30 cellular contexts compared by ENCODE assay signal in genomic region chr3:46062679-46063078, GRCh38. TPM values are rescaled to one million over a fixed set of nuclear protein-coding genes. Genes with fewer than 3 reads are reported as not detected.
DNase-seq lines count a peak whose midpoint lies in the region; ATAC-seq and TF ChIP-seq lines count a peak whose summit lies in the region.
"Had no signal": no experiment of that assay in that cellular context is flagged by ENCODE, and none has a peak within 500 bp of the region (broad histone marks: within the 10 kb centered on the region; RNA-seq: fewer than 3 reads in every experiment).

No MANE protein-coding gene starts in this region.

- H3K14ac ChIP-seq in mesenchymal stem cell (ENCODE audit: low read length in 2 of 2), result no peak overlapping the region

- TF ChIP-seq CTCF in right atrium auricular region (IDR thresholded peaks at IDR 0.05) (no peak), coronary artery (IDR thresholded peaks at IDR 0.05) (no peak), A673 (conservative IDR thresholded peaks at IDR 0.05; ENCODE audit: low read depth, low read length) (no peak)

- no peak overlapping the region for H2BK12ac ChIP-seq in mesenchymal stem cell (ENCODE audit: low read length in 2 of 2)

- H4K8ac ChIP-seq in mesenchymal stem cell (ENCODE audit: low read length), result no peak overlapping the region

- no peak overlapping the region for H2AK5ac ChIP-seq in mesenchymal stem cell (ENCODE audit: low read length, severe bottlenecking)

- DNase-seq in Right ventricle myocardium inferior (ENCODE audit: missing footprints) (no peak), right atrium auricular region (ENCODE audit: low spot score) (no peak), coronary artery (ENCODE audit: low spot score) (no peak), mesenchymal stem cell (no peak), aorta (no peak), T-helper 2 cell (no peak), NCI-H1417 treated with DMSO at 0.1 percent for 48 hours (lab: John Stamatoyannopoulos, UW) (no peak), A673 (ENCODE audit: low spot score) (no peak)
- DNase-seq: activated CD4-positive, alpha-beta T cell treated with anti-CD3 and anti-CD28 coated beads for 1 hour; activated CD8-positive, alpha-beta T cell treated with anti-CD3 and anti-CD28 coated beads for 36 hours; activated naive CD8-positive, alpha-beta T cell treated with anti-CD3 and anti-CD28 coated beads, Interleukin-2, amount 10 ng/mL, durations not matched to agents 7 days and 5 days; DMS153; GOT3; Kasumi-1; kidney; lower lobe of right lung; NCI-H1694 treated with DMSO at 0.1 percent for 48 hours; NCI-H2171; NCI-H510A; nephron progenitor cell; sigmoid colon; stimulated activated CD4-positive, alpha-beta T cell treated with anti-CD3 and anti-CD28 coated beads, Interleukin-15, amount 100 ng/mL, for 24 hours; stimulated activated naive B cell treated with anti-CD40 and anti-IgM and Interleukin-4, amounts not matched to agents 10 μg/mL and 1 μg/mL and 100 μg/mL, for 72 hours had no signal

- H3K4me2 ChIP-seq in mesenchymal stem cell (ENCODE audit: low read length, poor library complexity, severe bottlenecking), result no peak overlapping the region

- no peaks in the 10 kb centered on the region for H3K27me3 ChIP-seq in right atrium auricular region
- H3K27me3 ChIP-seq in mesenchymal stem cell (ENCODE audit: control insufficient read depth in 1 of 2, insufficient read depth in 1 of 2, low read length in 2 of 2), result peaks cover 0 to 49% of the 10 kb centered on the region in 2 experiments
- H3K27me3 ChIP-seq in aorta (ENCODE audit: control insufficient read depth in 1 of 2, insufficient read depth in 2 of 2, low read length in 1 of 2), result no peaks in the 10 kb centered on the region
- no peaks in the 10 kb centered on the region for H3K27me3 ChIP-seq in A673 (replicated peaks; ENCODE audit: insufficient read depth, low read depth, low read length, poor library complexity)
- H3K27me3 ChIP-seq: sigmoid colon, tibial nerve had no signal

- H3K27ac ChIP-seq in right atrium auricular region (peak overlapping the region in 1 of 2 donors; percentile 36), coronary artery (peak overlapping the region; percentile 45 to 65), mesenchymal stem cell (ENCODE audit: low read length, poor library complexity, severe bottlenecking) (no peak overlapping the region), aorta (ENCODE audit: low read depth in 1 of 2, low read length in 2 of 2) (peak overlapping the region in 1 of 2 donors; percentile 88), A673 (ENCODE audit: low read depth, low read length, poor library complexity, severe bottlenecking) (no peak overlapping the region)
- H3K27ac ChIP-seq: HL-60, lower lobe of right lung, parathyroid adenoma, sigmoid colon, SJSA1, tibial nerve had no signal

- 65% methylated on average over 2 of the region's 2 CpGs for WGBS in mesenchymal stem cell
- 2 to 6% methylated on average over 2 of the region's 2 CpGs for WGBS in aorta, 2 donors

- H3K9me3 ChIP-seq in right atrium auricular region (no peaks in the 10 kb centered on the region), mesenchymal stem cell (ENCODE audit: control insufficient read depth, low read length) (no peaks in the 10 kb centered on the region), aorta (ENCODE audit: control insufficient read depth, low read length) (no peaks in the 10 kb centered on the region), A673 (ENCODE audit: low read depth, low read length, poor library complexity, severe bottlenecking) (no peaks in the 10 kb centered on the region)
- H3K9me3 ChIP-seq: lower lobe of right lung, sigmoid colon, SJSA1, tibial nerve had no signal

- CTCF ChIA-PET in A673 (lab: Charles Lee), result no interaction called here

- no TSS peak for BruUV-seq in A673 (replicated peaks; lab: Mats Ljungman, UMichigan)

- H2BK5ac ChIP-seq in mesenchymal stem cell (ENCODE audit: low read depth, low read length, poor library complexity, severe bottlenecking), result no peak overlapping the region

- H3K79me1 ChIP-seq in mesenchymal stem cell (replicated peaks; ENCODE audit: low read length, poor library complexity, severe bottlenecking), result no peaks in the 10 kb centered on the region

- H2BK15ac ChIP-seq in mesenchymal stem cell (ENCODE audit: low read depth, poor library complexity, severe bottlenecking), result no peak overlapping the region

- H3K4ac ChIP-seq in mesenchymal stem cell (ENCODE audit: low read depth in 1 of 2, low read length in 2 of 2), result no peak overlapping the region

- peak overlapping the region; percentile 5 for H3K9ac ChIP-seq in mesenchymal stem cell (ENCODE audit: low read length)
- H3K9ac ChIP-seq: parathyroid adenoma had no signal

- intact Hi-C loops in Right ventricle myocardium inferior (cut with DNase I), result loop anchor here (5.0 kb wide), 1 partner anchor 65 kb away; the partner anchor contains the start of gene FYCO1
- intact Hi-C loops in aorta (cut with DNase I), result no loop called here
- intact Hi-C loops in A673 (cut with micrococcal nuclease; ENCODE audit: unreplicated experiment), result no loop called here

- no peaks in the 10 kb centered on the region for H3K36me3 ChIP-seq in right atrium auricular region
- H3K36me3 ChIP-seq in mesenchymal stem cell (ENCODE audit: control insufficient read depth in 1 of 2, insufficient read depth in 2 of 2, low read depth in 1 of 2, low read length in 2 of 2), result no peaks in the 10 kb centered on the region
- H3K36me3 ChIP-seq in aorta (ENCODE audit: control insufficient read depth in 1 of 2, insufficient read depth in 2 of 2, low read length in 1 of 2), result no peaks in the 10 kb centered on the region
- H3K36me3 ChIP-seq in A673 (ENCODE audit: insufficient read depth, low read length, poor library complexity, severe bottlenecking), result no peaks in the 10 kb centered on the region
- H3K36me3 ChIP-seq: lower lobe of right lung, sigmoid colon, SJSA1, tibial nerve had no signal

- no peak overlapping the region for H3K23ac ChIP-seq in mesenchymal stem cell (ENCODE audit: low read length in 2 of 2)

- H3K4me1 ChIP-seq in right atrium auricular region (peaks cover 0 to 35% of the 10 kb centered on the region in 2 donors), mesenchymal stem cell (ENCODE audit: control insufficient read depth, insufficient read depth, low read depth, low read length) (no peaks in the 10 kb centered on the region), aorta (ENCODE audit: control insufficient read depth in 1 of 2, insufficient read depth in 2 of 2, low read length in 2 of 2) (peaks cover 0 to 5% of the 10 kb centered on the region in 2 donors), A673 (ENCODE audit: insufficient read depth, low read length, poor library complexity, severe bottlenecking) (no peaks in the 10 kb centered on the region)
- H3K4me1 ChIP-seq: parathyroid adenoma, SJSA1 had no signal

- no peak overlapping the region for H2AFZ ChIP-seq in mesenchymal stem cell (ENCODE audit: low read depth, low read length)
- H2AFZ ChIP-seq: parathyroid adenoma had no signal

- ATAC-seq in Right ventricle myocardium inferior (peak; percentile 82), aorta (ENCODE audit: low FRiP score) (peak; percentile 49)
- ATAC-seq: activated CD8-positive, alpha-beta T cell treated with anti-CD3 and anti-CD28 coated beads for 36 hours; HepG2; lower lobe of right lung; stimulated activated naive B cell treated with anti-CD40 and anti-IgM and Interleukin-4, amounts not matched to agents 10 μg/mL and 1 μg/mL and 100 μg/mL, for 72 hours had no signal

- POLR2A ChIA-PET in A673 (lab: Charles Lee; ENCODE audit: low non-redundant PET), result no interaction called here

- H3K4me3 ChIP-seq in right atrium auricular region (no peak overlapping the region), coronary artery (no peak overlapping the region), mesenchymal stem cell (ENCODE audit: insufficient read depth in 1 of 2, low read depth in 1 of 2, low read length in 2 of 2) (no peak overlapping the region), aorta (ENCODE audit: low read length in 2 of 2) (no peak overlapping the region), A673 (ENCODE audit: low read depth, low read length, poor library complexity, severe bottlenecking) (no peak overlapping the region)
- H3K4me3 ChIP-seq: lower lobe of right lung, sigmoid colon, SJSA1, tibial nerve had no signal

- no peak overlapping the region for H2BK120ac ChIP-seq in mesenchymal stem cell (ENCODE audit: low read depth, low read length)

- no peak overlapping the region for H3K18ac ChIP-seq in mesenchymal stem cell (ENCODE audit: low read depth in 1 of 2, low read length in 2 of 2)

- no peak overlapping the region for H4K91ac ChIP-seq in mesenchymal stem cell (ENCODE audit: low read length)

RNA-seq across cellular contexts. Expression of gene XCR1, which starts 35.4 kb away (rescaled TPM):
- not detected for total RNA-seq in Right ventricle myocardium inferior
- not detected for total RNA-seq in right atrium auricular region
- 0.01 TPM for polyA plus RNA-seq in mesenchymal stem cell (2013, experiment 1 of 2)
- under 0.01 TPM for polyA plus RNA-seq in mesenchymal stem cell (2013, experiment 2 of 2)
- total RNA-seq in aorta, result under 1 TPM; 0.26 to 0.63 TPM
- polyA plus RNA-seq in aorta, result not detected
- not detected in 2 replicates for total RNA-seq in A673 (2021)
- total RNA-seq: A172; activated CD8-positive, alpha-beta T cell treated with anti-CD3 and anti-CD28 coated beads for 36 hours; activated naive CD8-positive, alpha-beta T cell treated with anti-CD3 and anti-CD28 coated beads, Interleukin-2, amount 10 ng/mL, durations not matched to agents 7 days and 5 days; B cell; HepG2; SJSA1; tibial nerve had no signal
- polyA plus RNA-seq: HepG2 had no signal

Comparison
In these comparisons a context has a peak if more than half of its experiments do, and no peak if none do; other contexts are left out.
1. H3K27ac ChIP-seq: peak in coronary artery (2 of 2); none in mesenchymal stem cell (single experiment) and A673 (single experiment).